Comparison of ENCODE assay signal across 3 cellular contexts in the genomic region with DNA sequence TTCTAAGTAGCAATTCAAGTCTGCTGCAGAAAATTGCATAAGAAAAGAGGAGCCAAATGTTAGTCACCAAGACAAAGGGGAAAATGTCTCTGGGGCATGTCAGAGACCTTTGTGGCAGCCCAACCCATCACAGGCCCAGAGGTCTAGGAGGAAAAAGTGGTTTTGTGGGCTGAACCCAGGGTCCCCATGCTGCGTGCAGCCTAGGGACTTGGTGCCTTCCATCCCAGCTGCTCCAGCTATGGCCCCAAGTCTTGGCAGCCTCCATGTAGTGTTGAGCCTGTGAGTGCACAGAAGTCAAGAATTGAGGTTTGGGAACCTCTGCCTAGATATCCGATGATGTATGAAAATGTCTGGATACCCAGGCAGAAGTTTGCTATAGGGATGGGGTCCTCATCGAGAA.
"Had no signal": no experiment of that assay in that cellular context is flagged by ENCODE, and none has a peak within 500 bp of the region (broad histone marks: within the 10 kb centered on the region; RNA-seq: fewer than 3 reads in every experiment).

No MANE protein-coding gene starts in this region.

- ATAC-seq: GM12878 had no signal

- DNase-seq: GDM1, GF-D8 had no signal

- H3K4me3 ChIP-seq: GM12878 had no signal
